Comparison of ENCODE assay signal across 8 cellular contexts in the genomic region with DNA sequence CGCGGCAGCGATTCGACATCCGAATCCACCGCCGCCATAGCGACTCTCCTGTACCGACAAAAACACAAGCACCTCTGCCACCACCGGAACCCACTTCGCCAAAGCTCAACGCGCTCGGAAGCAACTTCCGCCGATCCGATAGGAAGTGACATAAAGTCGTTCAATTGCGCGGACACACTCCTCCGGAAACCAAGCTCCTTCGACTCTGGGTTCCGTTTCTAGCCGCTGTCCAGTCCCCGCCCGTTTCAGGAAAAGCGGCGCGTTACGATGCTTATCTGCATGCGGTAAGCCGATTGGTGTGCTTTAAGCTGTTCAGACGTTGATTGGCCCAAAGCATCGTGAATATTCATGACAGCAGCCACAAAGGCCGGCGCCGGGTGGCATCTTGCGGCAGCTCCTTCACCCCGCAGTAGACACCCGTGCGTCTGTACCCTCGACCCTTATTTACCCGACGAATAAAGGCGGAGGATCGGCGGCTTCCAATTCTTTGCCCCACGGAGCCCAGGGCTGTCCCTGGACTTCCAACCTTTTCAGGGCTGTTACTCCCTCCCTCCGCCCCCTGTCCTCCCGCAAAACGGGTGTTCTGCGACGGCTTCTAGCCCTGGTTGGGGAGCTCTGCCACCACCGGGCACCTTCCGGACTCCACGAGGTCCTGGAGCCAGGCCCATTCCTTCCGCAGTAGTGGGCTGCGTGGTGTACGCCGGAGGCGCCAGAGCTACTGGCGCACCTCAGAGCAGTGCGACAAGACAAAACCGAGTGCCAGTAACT. TPM values are rescaled to one million over a fixed set of nuclear protein-coding genes. Genes with fewer than 3 reads are reported as not detected.
A peak's percentile ranks its signal among the peaks of the same experiment; 100 is the strongest.
DNase-seq lines count a peak whose midpoint lies in the region; ATAC-seq and TF ChIP-seq lines count a peak whose summit lies in the region.

A gene with protein sequence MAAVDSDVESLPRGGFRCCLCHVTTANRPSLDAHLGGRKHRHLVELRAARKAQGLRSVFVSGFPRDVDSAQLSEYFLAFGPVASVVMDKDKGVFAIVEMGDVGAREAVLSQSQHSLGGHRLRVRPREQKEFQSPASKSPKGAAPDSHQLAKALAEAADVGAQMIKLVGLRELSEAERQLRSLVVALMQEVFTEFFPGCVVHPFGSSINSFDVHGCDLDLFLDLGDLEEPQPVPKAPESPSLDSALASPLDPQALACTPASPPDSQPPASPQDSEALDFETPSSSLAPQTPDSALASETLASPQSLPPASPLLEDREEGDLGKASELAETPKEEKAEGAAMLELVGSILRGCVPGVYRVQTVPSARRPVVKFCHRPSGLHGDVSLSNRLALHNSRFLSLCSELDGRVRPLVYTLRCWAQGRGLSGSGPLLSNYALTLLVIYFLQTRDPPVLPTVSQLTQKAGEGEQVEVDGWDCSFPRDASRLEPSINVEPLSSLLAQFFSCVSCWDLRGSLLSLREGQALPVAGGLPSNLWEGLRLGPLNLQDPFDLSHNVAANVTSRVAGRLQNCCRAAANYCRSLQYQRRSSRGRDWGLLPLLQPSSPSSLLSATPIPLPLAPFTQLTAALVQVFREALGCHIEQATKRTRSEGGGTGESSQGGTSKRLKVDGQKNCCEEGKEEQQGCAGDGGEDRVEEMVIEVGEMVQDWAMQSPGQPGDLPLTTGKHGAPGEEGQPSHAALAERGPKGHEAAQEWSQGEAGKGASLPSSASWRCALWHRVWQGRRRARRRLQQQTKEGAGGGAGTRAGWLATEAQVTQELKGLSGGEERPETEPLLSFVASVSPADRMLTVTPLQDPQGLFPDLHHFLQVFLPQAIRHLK (minus strand): TSS at position 76 of the 768 bp plus-strand sequence. CDS start 38 bp downstream, at position 38.

- no peaks in the 10 kb centered on the region for H3K9me2 ChIP-seq in OCI-LY1 (ENCODE audit: low read depth, low read length)

- CTCF ChIA-PET in Calu3 (lab: Charles Lee), result interaction anchor here (0.6 to 2.2 kb wide), 18 partner anchors 9 to 210 kb away, joined by 3 to 21 read pairs (median 4); a partner anchor contains a TSS

- H3K4me1 Mint-ChIP-seq in Calu3 (ENCODE audit: low read depth, unreplicated experiment) (no peaks in the 10 kb centered on the region), endothelial cell (ENCODE audit: unreplicated experiment) (peaks cover 24% of the 10 kb centered on the region), mesothelial cell of epicardium (peaks cover 24% of the 10 kb centered on the region)

- H3K9me3 ChIP-seq in HUES64 (ENCODE audit: insufficient read depth, low read depth, low read length) (no peaks in the 10 kb centered on the region), OCI-LY1 (ENCODE audit: low read length) (no peaks in the 10 kb centered on the region)

- peak within 1 kb of the TSS; percentile 82 for H3K27ac ChIP-seq in HUES64 (ENCODE audit: low read depth, low read length)
- peak within 1 kb of the TSS; percentile 82 for H3K27ac ChIP-seq in OCI-LY1 (ENCODE audit: low read depth, low read length, poor library complexity, severe bottlenecking)

- H3K4me3 ChIP-seq in HUES64 (ENCODE audit: low read length), result peak within 1 kb of the TSS; percentile 76
- H3K4me3 ChIP-seq in OCI-LY1 (ENCODE audit: low read depth, low read length, poor library complexity, severe bottlenecking), result peak within 1 kb of the TSS; percentile 79

- no peaks in the 10 kb centered on the region for H4K20me1 ChIP-seq in OCI-LY1 (ENCODE audit: insufficient read depth, low read length)

- TF ChIP-seq CTCF in Calu3 (IDR thresholded peaks at IDR 0.05; ENCODE audit: unreplicated experiment) (no peak), OCI-LY1 (IDR thresholded peaks at IDR 0.05; ENCODE audit: low read length) (no peak; the same call in 1 of the 2 replicates), endothelial cell (IDR thresholded peaks at IDR 0.05; ENCODE audit: unreplicated experiment) (no peak), mesothelial cell of epicardium (IDR thresholded peaks at IDR 0.05; ENCODE audit: unreplicated experiment) (no peak)

- peak within 1 kb of the TSS; percentile 82 for H3K4me2 ChIP-seq in OCI-LY1 (ENCODE audit: low read length)

- 2% methylated on average over 64 of the region's 64 CpGs for WGBS in HUES64

- peak within 1 kb of the TSS; percentile 84 for H3K9ac ChIP-seq in HUES64 (ENCODE audit: low read depth, low read length)
- H3K9ac ChIP-seq in OCI-LY1 (ENCODE audit: low read length), result peak within 1 kb of the TSS; percentile 86

- H3K79me2 ChIP-seq in OCI-LY1 (ENCODE audit: insufficient read depth, low read length), result peaks cover 14% of the 10 kb centered on the region

- no peaks in the 10 kb centered on the region for H3K27me3 ChIP-seq in HUES64 (ENCODE audit: insufficient read depth, low read length)
- no peaks in the 10 kb centered on the region for H3K27me3 ChIP-seq in OCI-LY1 (ENCODE audit: insufficient read depth, low read length)

- intact Hi-C loops in Calu3 (cut with micrococcal nuclease; ENCODE audit: unreplicated experiment), result no loop called here

- DNase-seq in Calu3, result peak; percentile 94
- peak; percentile 91 for DNase-seq in activated CD8-positive, alpha-beta memory T cell treated with anti-CD3 and anti-CD28 coated beads, Interleukin-2, amount 50 U/mL, for 4 hours
- DNase-seq in endothelial cell (ENCODE audit: low spot score), result peak; percentile 90
- peak; percentile 83 to 94 for DNase-seq in mesothelial cell of epicardium (ENCODE audit: low spot score in 2 of 2, unreplicated experiment in 2 of 2)
- DNase-seq in stimulated activated CD8-positive, alpha-beta memory T cell treated with anti-CD3 and anti-CD28 coated beads, Interleukin-15, amount 100 ng/mL, for 48 hours (ENCODE audit: low read depth in 2 of 2), result peak; percentile 90 to 92

- no peaks in the 10 kb centered on the region for H3F3A ChIP-seq in OCI-LY1 (ENCODE audit: insufficient read depth, low read length)

- H3K36me3 ChIP-seq in HUES64 (ENCODE audit: insufficient read depth, low read length), result peaks cover 56% of the 10 kb centered on the region
- H3K36me3 ChIP-seq in OCI-LY1 (ENCODE audit: insufficient read depth, low read length), result peaks cover 65% of the 10 kb centered on the region

- H3K4me3 Mint-ChIP-seq in Calu3 (ENCODE audit: low read depth, unreplicated experiment) (peak within 1 kb of the TSS; percentile 92), endothelial cell (ENCODE audit: unreplicated experiment) (peak within 1 kb of the TSS; percentile 90), mesothelial cell of epicardium (peak within 1 kb of the TSS; percentile 97)

- H3K4me1 ChIP-seq in HUES64 (ENCODE audit: insufficient read depth, low read length) (peaks cover 10% of the 10 kb centered on the region; the same call in 1 of the 2 replicates), OCI-LY1 (ENCODE audit: insufficient read depth, low read length, severe bottlenecking) (peaks cover 33% of the 10 kb centered on the region)

- H3K36me3 Mint-ChIP-seq in Calu3 (ENCODE audit: insufficient read depth, unreplicated experiment) (peaks cover 53% of the 10 kb centered on the region), endothelial cell (ENCODE audit: low read depth, unreplicated experiment) (peaks cover 31% of the 10 kb centered on the region), mesothelial cell of epicardium (peaks cover 20% of the 10 kb centered on the region)

- H3K27me3 Mint-ChIP-seq in Calu3 (ENCODE audit: unreplicated experiment) (no peaks in the 10 kb centered on the region), endothelial cell (ENCODE audit: unreplicated experiment) (peaks cover 8% of the 10 kb centered on the region), mesothelial cell of epicardium (ENCODE audit: low read depth) (no peaks in the 10 kb centered on the region)

- peak within 1 kb of the TSS; percentile 71 for H3K27ac Mint-ChIP-seq in Calu3 (ENCODE audit: unreplicated experiment)
- peak within 1 kb of the TSS; percentile 97 for H3K27ac Mint-ChIP-seq in endothelial cell (ENCODE audit: unreplicated experiment)
- H3K27ac Mint-ChIP-seq in mesothelial cell of epicardium, result peak within 1 kb of the TSS; percentile 93

- no peak within 1 kb of the TSS for H2AFZ ChIP-seq in OCI-LY1 (ENCODE audit: low read length)

- H3K9me3 Mint-ChIP-seq in Calu3 (ENCODE audit: low read depth, unreplicated experiment) (no peaks in the 10 kb centered on the region), endothelial cell (ENCODE audit: unreplicated experiment) (no peaks in the 10 kb centered on the region), mesothelial cell of epicardium (no peaks in the 10 kb centered on the region)

- TSS peak; percentile 100 for BruUV-seq in Calu3 (replicated peaks; lab: Mats Ljungman, UMichigan)

- peak; percentile 89 for ATAC-seq in GM21447 (IDR thresholded peaks at IDR 0.05; ENCODE audit: unreplicated experiment)

RNA-seq across cellular contexts. Expression of the gene that starts here (rescaled TPM):
- total RNA-seq in Calu3 (2022) (21.9 and 26.3 TPM in 2 replicates), endothelial cell (ENCODE audit: unreplicated experiment) (21.2 TPM), mesothelial cell of epicardium (23.7 to 26.0 TPM (median 24.2 TPM) in 3 replicates)
- 11.8 TPM for polyA plus RNA-seq in HUES64 (2013, experiment 1 of 2)
- polyA plus RNA-seq in HUES64 (2013, experiment 2 of 2), result 13.8 TPM

Comparison
In these comparisons a context has a peak if more than half of its experiments do, and no peak if none do; other contexts are left out.
1. Peak in every context shown above with its lines: DNase-seq, ATAC-seq, H3K4me3 ChIP-seq and H3K27ac ChIP-seq.